In the genomic region with DNA sequence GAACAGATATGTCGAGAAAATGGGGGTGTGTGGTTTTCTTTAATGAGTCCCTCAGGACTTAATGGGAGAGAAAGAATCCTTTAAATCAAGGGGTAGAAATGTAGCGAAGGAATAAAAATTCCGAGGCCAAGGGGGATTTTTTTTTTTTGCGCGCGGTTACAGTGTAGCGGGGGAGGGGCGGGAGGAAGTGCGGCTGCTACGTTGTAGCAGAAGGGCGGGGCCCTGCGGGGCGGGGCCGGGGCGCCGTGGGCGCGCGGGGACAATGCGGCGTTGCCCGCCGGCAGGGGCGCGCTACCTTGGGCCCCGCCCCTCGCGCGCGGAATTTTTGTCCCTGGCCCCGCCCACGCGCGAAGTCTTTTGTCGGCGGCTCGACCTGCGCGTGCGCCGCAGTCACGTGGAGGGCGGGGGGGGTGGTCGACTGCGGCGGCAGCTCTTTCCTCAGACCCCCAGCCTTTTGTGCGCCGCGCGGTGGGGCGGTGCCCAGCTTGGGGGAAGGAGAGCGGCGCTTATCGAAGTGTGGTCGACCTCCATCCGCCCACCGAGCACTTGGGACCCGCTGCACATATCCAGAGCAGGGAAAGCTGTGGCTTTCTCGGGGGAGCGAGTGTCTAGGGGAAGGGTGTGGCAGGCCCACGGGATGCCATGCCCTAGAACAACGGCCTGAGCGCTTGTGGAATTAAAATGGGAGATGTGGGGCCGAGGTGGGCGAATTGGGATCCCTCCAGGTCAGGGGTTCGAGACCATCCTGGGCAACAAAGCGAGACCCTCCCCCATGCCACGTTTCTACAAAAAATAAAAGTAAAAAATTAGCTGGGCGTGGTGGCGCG, we compare ENCODE assay signal across 1 cellular context.
TF ChIP-seq lines count a peak whose summit lies in the region.

No MANE protein-coding gene starts in this region.

TF ChIP-seq in K562, 482 proteins besides CTCF, POLR2A, EP300 and RAD21 (continued from another document and continues in another):
- TF ChIP-seq, protein P1, sequence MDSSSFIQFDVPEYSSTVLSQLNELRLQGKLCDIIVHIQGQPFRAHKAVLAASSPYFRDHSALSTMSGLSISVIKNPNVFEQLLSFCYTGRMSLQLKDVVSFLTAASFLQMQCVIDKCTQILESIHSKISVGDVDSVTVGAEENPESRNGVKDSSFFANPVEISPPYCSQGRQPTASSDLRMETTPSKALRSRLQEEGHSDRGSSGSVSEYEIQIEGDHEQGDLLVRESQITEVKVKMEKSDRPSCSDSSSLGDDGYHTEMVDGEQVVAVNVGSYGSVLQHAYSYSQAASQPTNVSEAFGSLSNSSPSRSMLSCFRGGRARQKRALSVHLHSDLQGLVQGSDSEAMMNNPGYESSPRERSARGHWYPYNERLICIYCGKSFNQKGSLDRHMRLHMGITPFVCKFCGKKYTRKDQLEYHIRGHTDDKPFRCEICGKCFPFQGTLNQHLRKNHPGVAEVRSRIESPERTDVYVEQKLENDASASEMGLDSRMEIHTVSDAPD (CRISPR knock-in tag; IDR thresholded peaks at IDR 0.05): no peak
- TF ChIP-seq, protein P2, sequence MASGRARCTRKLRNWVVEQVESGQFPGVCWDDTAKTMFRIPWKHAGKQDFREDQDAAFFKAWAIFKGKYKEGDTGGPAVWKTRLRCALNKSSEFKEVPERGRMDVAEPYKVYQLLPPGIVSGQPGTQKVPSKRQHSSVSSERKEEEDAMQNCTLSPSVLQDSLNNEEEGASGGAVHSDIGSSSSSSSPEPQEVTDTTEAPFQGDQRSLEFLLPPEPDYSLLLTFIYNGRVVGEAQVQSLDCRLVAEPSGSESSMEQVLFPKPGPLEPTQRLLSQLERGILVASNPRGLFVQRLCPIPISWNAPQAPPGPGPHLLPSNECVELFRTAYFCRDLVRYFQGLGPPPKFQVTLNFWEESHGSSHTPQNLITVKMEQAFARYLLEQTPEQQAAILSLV (tag; IDR thresholded peaks at IDR 0.05): no peak
- TF ChIP-seq ZC3H4 (CRISPR knock-in tag; IDR thresholded peaks at IDR 0.05; ENCODE audit: borderline replicate concordance) (no peak; the same call in 1 of the 2 replicates), KDM1A (IDR thresholded peaks at IDR 0.05) (no peak), RNF2 (IDR thresholded peaks at IDR 0.05) (no peak; the same call in 1 of the 2 replicates), CBX5 (IDR thresholded peaks at IDR 0.05; ENCODE audit: borderline replicate concordance, low read depth) (no peak), ELF4 (CRISPR knock-in tag; IDR thresholded peaks at IDR 0.05) (peak; percentile 69), BRD9 (IDR thresholded peaks at IDR 0.05; ENCODE audit: low read depth, partially characterized antibody) (peak; percentile 92), HMG20A (CRISPR knock-in tag; conservative IDR thresholded peaks at IDR 0.05) (no peak), CSDE1 (IDR thresholded peaks at IDR 0.05) (no peak), NUFIP1 (IDR thresholded peaks at IDR 0.05; ENCODE audit: partially characterized antibody) (no peak)
- TF ChIP-seq, protein P3, sequence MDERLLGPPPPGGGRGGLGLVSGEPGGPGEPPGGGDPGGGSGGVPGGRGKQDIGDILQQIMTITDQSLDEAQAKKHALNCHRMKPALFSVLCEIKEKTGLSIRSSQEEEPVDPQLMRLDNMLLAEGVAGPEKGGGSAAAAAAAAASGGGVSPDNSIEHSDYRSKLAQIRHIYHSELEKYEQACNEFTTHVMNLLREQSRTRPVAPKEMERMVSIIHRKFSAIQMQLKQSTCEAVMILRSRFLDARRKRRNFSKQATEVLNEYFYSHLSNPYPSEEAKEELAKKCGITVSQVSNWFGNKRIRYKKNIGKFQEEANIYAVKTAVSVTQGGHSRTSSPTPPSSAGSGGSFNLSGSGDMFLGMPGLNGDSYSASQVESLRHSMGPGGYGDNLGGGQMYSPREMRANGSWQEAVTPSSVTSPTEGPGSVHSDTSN (CRISPR knock-in tag; IDR thresholded peaks at IDR 0.05; ENCODE audit: low read depth): no peak
- TF ChIP-seq, protein P3 (tag; conservative IDR thresholded peaks at IDR 0.05; ENCODE audit: low read depth): no peak
- TF ChIP-seq, protein P4, sequence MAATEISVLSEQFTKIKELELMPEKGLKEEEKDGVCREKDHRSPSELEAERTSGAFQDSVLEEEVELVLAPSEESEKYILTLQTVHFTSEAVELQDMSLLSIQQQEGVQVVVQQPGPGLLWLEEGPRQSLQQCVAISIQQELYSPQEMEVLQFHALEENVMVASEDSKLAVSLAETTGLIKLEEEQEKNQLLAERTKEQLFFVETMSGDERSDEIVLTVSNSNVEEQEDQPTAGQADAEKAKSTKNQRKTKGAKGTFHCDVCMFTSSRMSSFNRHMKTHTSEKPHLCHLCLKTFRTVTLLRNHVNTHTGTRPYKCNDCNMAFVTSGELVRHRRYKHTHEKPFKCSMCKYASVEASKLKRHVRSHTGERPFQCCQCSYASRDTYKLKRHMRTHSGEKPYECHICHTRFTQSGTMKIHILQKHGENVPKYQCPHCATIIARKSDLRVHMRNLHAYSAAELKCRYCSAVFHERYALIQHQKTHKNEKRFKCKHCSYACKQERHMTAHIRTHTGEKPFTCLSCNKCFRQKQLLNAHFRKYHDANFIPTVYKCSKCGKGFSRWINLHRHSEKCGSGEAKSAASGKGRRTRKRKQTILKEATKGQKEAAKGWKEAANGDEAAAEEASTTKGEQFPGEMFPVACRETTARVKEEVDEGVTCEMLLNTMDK (IDR thresholded peaks at IDR 0.05; ENCODE audit: borderline replicate concordance, insufficient read depth, low read depth, low read length, poor library complexity, severe bottlenecking): peak; percentile 89
- TF ChIP-seq, protein P5, sequence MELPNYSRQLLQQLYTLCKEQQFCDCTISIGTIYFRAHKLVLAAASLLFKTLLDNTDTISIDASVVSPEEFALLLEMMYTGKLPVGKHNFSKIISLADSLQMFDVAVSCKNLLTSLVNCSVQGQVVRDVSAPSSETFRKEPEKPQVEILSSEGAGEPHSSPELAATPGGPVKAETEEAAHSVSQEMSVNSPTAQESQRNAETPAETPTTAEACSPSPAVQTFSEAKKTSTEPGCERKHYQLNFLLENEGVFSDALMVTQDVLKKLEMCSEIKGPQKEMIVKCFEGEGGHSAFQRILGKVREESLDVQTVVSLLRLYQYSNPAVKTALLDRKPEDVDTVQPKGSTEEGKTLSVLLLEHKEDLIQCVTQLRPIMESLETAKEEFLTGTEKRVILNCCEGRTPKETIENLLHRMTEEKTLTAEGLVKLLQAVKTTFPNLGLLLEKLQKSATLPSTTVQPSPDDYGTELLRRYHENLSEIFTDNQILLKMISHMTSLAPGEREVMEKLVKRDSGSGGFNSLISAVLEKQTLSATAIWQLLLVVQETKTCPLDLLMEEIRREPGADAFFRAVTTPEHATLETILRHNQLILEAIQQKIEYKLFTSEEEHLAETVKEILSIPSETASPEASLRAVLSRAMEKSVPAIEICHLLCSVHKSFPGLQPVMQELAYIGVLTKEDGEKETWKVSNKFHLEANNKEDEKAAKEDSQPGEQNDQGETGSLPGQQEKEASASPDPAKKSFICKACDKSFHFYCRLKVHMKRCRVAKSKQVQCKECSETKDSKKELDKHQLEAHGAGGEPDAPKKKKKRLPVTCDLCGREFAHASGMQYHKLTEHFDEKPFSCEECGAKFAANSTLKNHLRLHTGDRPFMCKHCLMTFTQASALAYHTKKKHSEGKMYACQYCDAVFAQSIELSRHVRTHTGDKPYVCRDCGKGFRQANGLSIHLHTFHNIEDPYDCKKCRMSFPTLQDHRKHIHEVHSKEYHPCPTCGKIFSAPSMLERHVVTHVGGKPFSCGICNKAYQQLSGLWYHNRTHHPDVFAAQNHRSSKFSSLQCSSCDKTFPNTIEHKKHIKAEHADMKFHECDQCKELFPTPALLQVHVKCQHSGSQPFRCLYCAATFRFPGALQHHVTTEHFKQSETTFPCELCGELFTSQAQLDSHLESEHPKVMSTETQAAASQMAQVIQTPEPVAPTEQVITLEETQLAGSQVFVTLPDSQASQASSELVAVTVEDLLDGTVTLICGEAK (IDR thresholded peaks at IDR 0.05): no peak
- TF ChIP-seq, protein P5 (CRISPR knock-in tag; IDR thresholded peaks at IDR 0.05): 0 out of 2 replicates have a peak, but pooled peaks have one; percentile 37
- TF ChIP-seq, protein P6, sequence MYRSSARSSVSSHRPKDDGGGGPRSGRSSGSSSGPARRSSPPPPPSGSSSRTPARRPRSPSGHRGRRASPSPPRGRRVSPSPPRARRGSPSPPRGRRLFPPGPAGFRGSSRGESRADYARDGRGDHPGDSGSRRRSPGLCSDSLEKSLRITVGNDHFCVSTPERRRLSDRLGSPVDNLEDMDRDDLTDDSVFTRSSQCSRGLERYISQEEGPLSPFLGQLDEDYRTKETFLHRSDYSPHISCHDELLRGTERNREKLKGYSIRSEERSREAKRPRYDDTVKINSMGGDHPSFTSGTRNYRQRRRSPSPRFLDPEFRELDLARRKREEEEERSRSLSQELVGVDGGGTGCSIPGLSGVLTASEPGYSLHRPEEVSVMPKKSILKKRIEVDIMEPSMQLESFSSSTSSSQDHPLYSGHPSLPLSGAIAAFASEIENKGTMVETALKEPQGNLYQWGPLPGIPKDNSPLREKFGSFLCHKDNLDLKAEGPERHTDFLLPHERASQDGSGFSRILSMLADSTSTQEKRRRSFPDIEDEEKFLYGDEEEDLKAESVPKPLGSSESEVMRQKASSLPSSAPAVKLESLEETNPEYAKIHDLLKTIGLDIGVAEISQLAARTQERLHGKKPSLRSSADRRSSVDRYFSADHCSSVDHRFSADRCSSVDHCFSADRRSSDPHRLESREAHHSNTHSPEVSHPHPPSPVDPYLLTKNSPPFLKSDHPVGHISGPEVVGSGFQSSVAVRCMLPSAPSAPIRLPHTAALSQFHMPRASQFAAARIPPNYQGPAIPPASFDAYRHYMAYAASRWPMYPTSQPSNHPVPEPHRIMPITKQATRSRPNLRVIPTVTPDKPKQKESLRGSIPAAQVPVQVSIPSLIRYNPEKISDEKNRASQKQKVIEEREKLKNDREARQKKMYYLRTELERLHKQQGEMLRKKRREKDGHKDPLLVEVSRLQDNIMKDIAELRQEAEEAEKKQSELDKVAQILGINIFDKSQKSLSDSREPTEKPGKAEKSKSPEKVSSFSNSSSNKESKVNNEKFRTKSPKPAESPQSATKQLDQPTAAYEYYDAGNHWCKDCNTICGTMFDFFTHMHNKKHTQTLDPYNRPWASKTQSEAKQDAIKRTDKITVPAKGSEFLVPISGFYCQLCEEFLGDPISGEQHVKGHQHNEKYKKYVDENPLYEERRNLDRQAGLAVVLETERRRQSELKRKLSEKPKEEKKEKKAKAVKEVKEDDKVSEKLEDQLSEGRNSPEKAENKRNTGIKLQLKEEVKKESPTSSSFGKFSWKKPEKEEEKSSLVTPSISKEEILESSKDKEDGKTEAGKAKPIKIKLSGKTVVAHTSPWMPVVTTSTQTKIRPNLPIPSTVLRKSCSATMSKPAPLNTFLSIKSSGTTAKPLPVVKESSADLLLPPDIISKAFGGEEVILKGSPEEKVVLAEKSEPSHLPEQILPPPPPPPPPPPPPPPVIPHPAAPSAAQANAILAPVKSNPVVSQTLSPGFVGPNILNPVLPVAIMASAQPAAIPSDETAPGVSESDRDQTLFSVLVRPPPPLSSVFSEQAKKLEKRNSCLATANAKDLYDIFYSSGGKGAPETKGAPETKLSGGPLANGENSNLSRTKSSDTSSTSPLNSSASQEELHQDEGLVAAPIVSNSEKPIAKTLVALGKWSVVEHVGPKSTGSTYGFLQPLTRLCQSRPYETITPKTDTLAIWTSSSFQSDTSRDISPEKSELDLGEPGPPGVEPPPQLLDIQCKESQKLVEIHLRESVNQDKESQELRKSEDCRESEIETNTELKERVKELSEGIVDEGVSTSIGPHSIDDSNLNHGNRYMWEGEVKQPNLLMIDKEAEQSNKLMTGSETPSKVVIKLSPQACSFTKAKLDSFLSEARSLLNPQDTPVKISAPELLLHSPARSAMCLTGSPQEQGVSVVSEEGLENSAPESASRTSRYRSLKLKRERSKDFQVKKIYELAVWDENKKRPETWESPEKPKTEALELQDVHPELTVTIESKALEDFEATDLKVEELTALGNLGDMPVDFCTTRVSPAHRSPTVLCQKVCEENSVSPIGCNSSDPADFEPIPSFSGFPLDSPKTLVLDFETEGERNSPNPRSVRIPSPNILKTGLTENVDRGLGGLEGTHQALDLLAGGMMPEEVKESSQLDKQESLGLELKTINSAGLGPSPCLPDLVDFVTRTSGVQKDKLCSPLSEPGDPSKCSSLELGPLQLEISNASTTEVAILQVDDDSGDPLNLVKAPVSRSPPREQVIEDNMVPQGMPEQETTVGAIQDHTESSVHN (IDR thresholded peaks at IDR 0.05; ENCODE audit: borderline replicate concordance in 1 of 2, low read depth in 1 of 2): no peak
- TF ChIP-seq, protein P7, sequence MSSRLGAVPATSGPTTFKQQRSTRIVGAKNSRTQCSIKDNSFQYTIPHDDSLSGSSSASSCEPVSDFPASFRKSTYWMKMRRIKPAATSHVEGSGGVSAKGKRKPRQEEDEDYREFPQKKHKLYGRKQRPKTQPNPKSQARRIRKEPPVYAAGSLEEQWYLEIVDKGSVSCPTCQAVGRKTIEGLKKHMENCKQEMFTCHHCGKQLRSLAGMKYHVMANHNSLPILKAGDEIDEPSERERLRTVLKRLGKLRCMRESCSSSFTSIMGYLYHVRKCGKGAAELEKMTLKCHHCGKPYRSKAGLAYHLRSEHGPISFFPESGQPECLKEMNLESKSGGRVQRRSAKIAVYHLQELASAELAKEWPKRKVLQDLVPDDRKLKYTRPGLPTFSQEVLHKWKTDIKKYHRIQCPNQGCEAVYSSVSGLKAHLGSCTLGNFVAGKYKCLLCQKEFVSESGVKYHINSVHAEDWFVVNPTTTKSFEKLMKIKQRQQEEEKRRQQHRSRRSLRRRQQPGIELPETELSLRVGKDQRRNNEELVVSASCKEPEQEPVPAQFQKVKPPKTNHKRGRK (tag; IDR thresholded peaks at IDR 0.05): no peak
